In the genomic region with DNA sequence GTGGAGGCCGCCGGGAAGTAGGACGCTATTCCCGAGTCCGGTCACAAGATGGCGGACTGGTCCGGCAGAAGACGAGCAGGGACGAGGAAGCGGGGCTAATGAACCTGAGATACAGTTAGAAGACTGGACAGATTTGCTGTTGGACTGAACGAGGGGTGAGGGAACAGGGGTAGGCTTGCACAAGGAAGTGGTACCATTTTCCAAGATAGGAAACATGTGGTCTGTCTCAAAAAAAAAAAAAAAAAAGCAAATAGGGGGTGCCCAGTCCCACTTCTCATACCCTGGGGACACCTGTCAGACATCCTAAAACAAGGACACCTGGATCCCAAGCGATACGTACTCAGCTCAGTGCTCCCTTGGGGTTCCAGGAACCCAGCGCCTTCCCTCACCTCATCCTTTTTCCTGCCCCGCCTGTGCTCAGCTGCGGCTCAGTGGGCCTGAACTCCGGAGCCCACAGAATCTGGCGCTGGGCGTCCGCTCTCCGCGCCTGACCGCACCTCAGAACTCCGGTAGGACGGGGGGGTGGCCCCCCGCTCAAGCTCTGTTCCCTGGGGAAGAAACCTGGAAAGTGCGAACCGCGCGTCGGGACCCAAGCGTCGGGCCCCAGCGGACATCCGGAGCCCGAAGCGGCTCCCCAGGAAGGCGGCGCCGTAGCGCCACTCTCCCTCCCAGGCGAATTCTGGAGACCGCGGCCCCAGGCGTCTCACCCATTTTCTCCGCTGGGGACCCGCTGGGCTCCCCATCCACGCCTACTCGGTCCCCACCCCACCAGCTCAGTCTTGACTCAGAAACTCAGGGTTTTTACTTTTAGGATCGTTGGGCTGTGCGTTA, we compare ENCODE assay signal across 8 cellular contexts. TPM values are rescaled to one million over a fixed set of nuclear protein-coding genes. Genes with fewer than 3 reads are reported as not detected.
DNase-seq lines count a peak whose midpoint lies in the region; ATAC-seq and TF ChIP-seq lines count a peak whose summit lies in the region.

A gene with protein sequence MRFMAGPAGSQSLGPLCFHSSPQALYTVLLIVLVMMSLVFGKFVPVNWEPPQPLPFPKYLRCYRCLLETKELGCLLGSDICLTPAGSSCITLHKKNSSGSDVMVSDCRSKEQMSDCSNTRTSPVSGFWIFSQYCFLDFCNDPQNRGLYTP (minus strand): TSS at position 227 of the 831 bp plus-strand sequence. CDS start 694 bp downstream, outside the sequence.

- peak within 1 kb of the TSS; percentile 12 for H3K27ac Mint-ChIP-seq in activated naive CD4-positive, alpha-beta T cell treated with anti-CD3 and anti-CD28 coated beads, Interleukin-2, amount 10 ng/mL, durations not matched to agents 7 days and 5 days
- H3K27ac Mint-ChIP-seq in nephron progenitor cell: peak within 1 kb of the TSS; percentile 90

- no peaks in the 10 kb centered on the region for H3F3A ChIP-seq in Loucy (ENCODE audit: low read depth)

- peak in 1 of 2 donors; percentile 42 for TF ChIP-seq POLR2A in thyroid gland (IDR thresholded peaks at IDR 0.05)

- DNase-seq in GM04503 (ENCODE audit: low read depth) (peak; percentile 48), SHP77 (lab: John Stamatoyannopoulos, UW) (peak; percentile 80 to 86), foreskin melanocyte (peak; percentile 68), nephron progenitor cell (peak; percentile 76), thyroid gland (peak; percentile 91 to 92)
- peak; percentile 75 for DNase-seq in activated naive CD4-positive, alpha-beta T cell treated with anti-CD3 and anti-CD28 coated beads, Interleukin-2, amount 10 ng/mL, durations not matched to agents 7 days and 5 days

- H3K9me3 Mint-ChIP-seq in activated naive CD4-positive, alpha-beta T cell treated with anti-CD3 and anti-CD28 coated beads, Interleukin-2, amount 10 ng/mL, durations not matched to agents 7 days and 5 days: no peaks in the 10 kb centered on the region
- no peaks in the 10 kb centered on the region for H3K9me3 Mint-ChIP-seq in nephron progenitor cell

- H3K36me3 Mint-ChIP-seq in activated naive CD4-positive, alpha-beta T cell treated with anti-CD3 and anti-CD28 coated beads, Interleukin-2, amount 10 ng/mL, durations not matched to agents 7 days and 5 days: peaks cover 13% of the 10 kb centered on the region
- peaks cover 17% of the 10 kb centered on the region for H3K36me3 Mint-ChIP-seq in nephron progenitor cell (ENCODE audit: low read depth)

- no peaks in the 10 kb centered on the region for H3K9me2 ChIP-seq in Loucy (replicated peaks; ENCODE audit: low read depth, low read length)

- no peaks in the 10 kb centered on the region for H3K79me2 ChIP-seq in Loucy (ENCODE audit: insufficient read depth, low read length)

- peaks cover 37% of the 10 kb centered on the region for H3K4me1 Mint-ChIP-seq in activated naive CD4-positive, alpha-beta T cell treated with anti-CD3 and anti-CD28 coated beads, Interleukin-2, amount 10 ng/mL, durations not matched to agents 7 days and 5 days
- peaks cover 42% of the 10 kb centered on the region for H3K4me1 Mint-ChIP-seq in nephron progenitor cell

- peak; percentile 40; the same call in 1 of the 2 replicates for TF ChIP-seq CTCF in Loucy (conservative IDR thresholded peaks at IDR 0.05; ENCODE audit: low read length)
- TF ChIP-seq CTCF in nephron progenitor cell (IDR thresholded peaks at IDR 0.05): peak; percentile 54
- TF ChIP-seq CTCF in thyroid gland (IDR thresholded peaks at IDR 0.05): peak; percentile 25 to 89 (median 80)

- H3K9me3 ChIP-seq in Loucy (ENCODE audit: insufficient read depth, low read depth, low read length): no peaks in the 10 kb centered on the region
- no peaks in the 10 kb centered on the region for H3K9me3 ChIP-seq in thyroid gland

- H3K36me3 ChIP-seq in Loucy (ENCODE audit: insufficient read depth, low read length) (peaks cover 2% of the 10 kb centered on the region; the same call in 1 of the 2 replicates), thyroid gland (no peaks in the 10 kb centered on the region)

- no peak within 1 kb of the TSS for H3K4me2 ChIP-seq in Loucy (ENCODE audit: low read depth, low read length, poor library complexity, severe bottlenecking)

- H3K27me3 ChIP-seq in Loucy (ENCODE audit: insufficient read depth, low read length, poor library complexity, severe bottlenecking): no peaks in the 10 kb centered on the region
- no peaks in the 10 kb centered on the region for H3K27me3 ChIP-seq in thyroid gland

- H4K20me1 ChIP-seq in Loucy (ENCODE audit: insufficient read depth, low read length, poor library complexity, severe bottlenecking): no peaks in the 10 kb centered on the region

- peaks cover 14% of the 10 kb centered on the region for H3K27me3 Mint-ChIP-seq in activated naive CD4-positive, alpha-beta T cell treated with anti-CD3 and anti-CD28 coated beads, Interleukin-2, amount 10 ng/mL, durations not matched to agents 7 days and 5 days
- peaks cover 24% of the 10 kb centered on the region for H3K27me3 Mint-ChIP-seq in nephron progenitor cell (ENCODE audit: low read depth, poor library complexity)

- H3K4me3 ChIP-seq in Loucy (ENCODE audit: low read length, poor library complexity, severe bottlenecking) (no peak within 1 kb of the TSS), thyroid gland (replicated peaks in 1 of 3) (peak within 1 kb of the TSS in 2 of 3 donors; percentile 24 to 27)

- no peak for ATAC-seq in GM21526 (IDR thresholded peaks at IDR 0.05; ENCODE audit: low FRiP score, unreplicated experiment)

- intact Hi-C loops in thyroid gland (cut with DNase I): loop anchor here (5.0 kb wide), 1 partner anchor 151 kb away; no protein-coding TSS in a partner anchor

- peaks cover 8% of the 10 kb centered on the region for H3K4me1 ChIP-seq in Loucy (ENCODE audit: insufficient read depth, low read length, poor library complexity, severe bottlenecking)
- H3K4me1 ChIP-seq in thyroid gland: peaks cover 10 to 18% of the 10 kb centered on the region in 2 donors

- peak within 1 kb of the TSS; percentile 72 for H3K4me3 Mint-ChIP-seq in activated naive CD4-positive, alpha-beta T cell treated with anti-CD3 and anti-CD28 coated beads, Interleukin-2, amount 10 ng/mL, durations not matched to agents 7 days and 5 days
- H3K4me3 Mint-ChIP-seq in nephron progenitor cell: peak within 1 kb of the TSS; percentile 87

- CTCF ChIA-PET in activated naive CD4-positive, alpha-beta T cell treated with anti-CD3 and anti-CD28 coated beads, Interleukin-2, amount 10 ng/mL, durations not matched to agents 7 days and 5 days (lab: Charles Lee): interaction anchor here (0.7 to 1.6 kb wide), 11 partner anchors 49 to 271 kb away, joined by 3 to 9 read pairs (median 3); a partner anchor contains a TSS

- H3K27ac ChIP-seq in thyroid gland: peak within 1 kb of the TSS; percentile 79 to 84 (median 80)

- 0% methylated on average over 22 to 38 of the region's 51 CpGs for WGBS in thyroid gland, 2 donors

- H2AFZ ChIP-seq in Loucy (ENCODE audit: low read length): no peak within 1 kb of the TSS

- H3K9ac ChIP-seq in Loucy (ENCODE audit: low read depth, low read length, poor library complexity, severe bottlenecking): no peak within 1 kb of the TSS

RNA-seq across cellular contexts. Expression of the gene that starts here (rescaled TPM):
- total RNA-seq in thyroid gland: 1 to 10 TPM in 1 of 4 donors, under 1 TPM in 2, not detected in 1; 0.54 to 7.9 (median 0.83) TPM
